11 cellular contexts compared by ENCODE assay signal in genomic region chr1:30876451-30877204, GRCh38. TPM values are rescaled to one million over a fixed set of nuclear protein-coding genes. Genes with fewer than 3 reads are reported as not detected.
A peak's percentile ranks its signal among the peaks of the same experiment; 100 is the strongest.
DNase-seq lines count a peak whose midpoint lies in the region; ATAC-seq, FAIRE-seq and TF ChIP-seq lines count a peak whose summit lies in the region.
"Had no signal": no experiment of that assay in that cellular context is flagged by ENCODE, and none has a peak within 500 bp of the region (broad histone marks: within the 10 kb centered on the region; RNA-seq: fewer than 3 reads in every experiment).

No MANE protein-coding gene starts in this region.

- ATAC-seq in gastroesophageal sphincter (no peak), HG02840 (IDR thresholded peaks at IDR 0.05; ENCODE audit: low FRiP score, unreplicated experiment) (no peak)

- no peaks in the 10 kb centered on the region for H3K27me3 Mint-ChIP-seq in astrocyte (ENCODE audit: low read depth, unreplicated experiment)

- H3K79me2 ChIP-seq in GM23248 (ENCODE audit: insufficient read depth) (no peaks in the 10 kb centered on the region), astrocyte (ENCODE audit: insufficient read depth, low read length) (peaks cover 10% of the 10 kb centered on the region)
- H3K79me2 ChIP-seq: hepatocyte, parathyroid adenoma had no signal

- no peak overlapping the region for H3K4me3 Mint-ChIP-seq in astrocyte (ENCODE audit: unreplicated experiment)

- no peaks in the 10 kb centered on the region for H3K9me3 ChIP-seq in GM23248 (ENCODE audit: low read depth)
- peaks cover 21% of the 10 kb centered on the region for H3K9me3 ChIP-seq in astrocyte (ENCODE audit: insufficient read depth, low read depth, low read length)
- peaks cover 0 to 14% (median 0%) of the 10 kb centered on the region in 3 donors for H3K9me3 ChIP-seq in gastroesophageal sphincter
- peaks cover 0 to 22% (median 0%) of the 10 kb centered on the region in 4 donors for H3K9me3 ChIP-seq in tibial nerve

- peaks cover 32% of the 10 kb centered on the region for H3K36me3 Mint-ChIP-seq in astrocyte (ENCODE audit: low read depth, unreplicated experiment)

- no peak for TF ChIP-seq CTCF in astrocyte (IDR thresholded peaks at IDR 0.05; ENCODE audit: insufficient read depth, low read depth, low read length)
- peak in 2 of 4 experiments; percentile 22 to 24 for TF ChIP-seq CTCF in gastroesophageal sphincter (IDR thresholded peaks at IDR 0.05)
- no peak for TF ChIP-seq CTCF in tibial nerve (IDR thresholded peaks at IDR 0.05)

- peaks cover 2% of the 10 kb centered on the region for H3K9me3 Mint-ChIP-seq in astrocyte (ENCODE audit: unreplicated experiment)

- H3K27me3 ChIP-seq in GM23248 (replicated peaks; ENCODE audit: insufficient read depth) = no peaks in the 10 kb centered on the region
- no peaks in the 10 kb centered on the region for H3K27me3 ChIP-seq in astrocyte (ENCODE audit: insufficient read depth, low read length)
- no peaks in the 10 kb centered on the region for H3K27me3 ChIP-seq in gastroesophageal sphincter
- H3K27me3 ChIP-seq in tibial nerve = no peaks in the 10 kb centered on the region
- H3K27me3 ChIP-seq: hepatocyte had no signal

- peak overlapping the region; percentile 18 for H3K27ac Mint-ChIP-seq in astrocyte (ENCODE audit: unreplicated experiment)

- peak overlapping the region; percentile 69; the same call in 1 of the 2 replicates for H3K27ac ChIP-seq in GM23248
- no peak overlapping the region for H3K27ac ChIP-seq in astrocyte (ENCODE audit: low read depth, low read length)
- H3K27ac ChIP-seq in gastroesophageal sphincter = peak overlapping the region in 3 of 4 donors; percentile 80 to 84 (median 84)
- H3K27ac ChIP-seq in tibial nerve = peak overlapping the region; percentile 69 to 91 (median 80)
- H3K27ac ChIP-seq: hepatocyte, parathyroid adenoma had no signal

- no peak for TF ChIP-seq POLR2A in gastroesophageal sphincter (IDR thresholded peaks at IDR 0.05)
- TF ChIP-seq POLR2A in tibial nerve (IDR thresholded peaks at IDR 0.05) = no peak

- in situ Hi-C loops in GM23248 (cut with MboI) = no loop called here

- peaks cover 19% of the 10 kb centered on the region for H3K4me1 Mint-ChIP-seq in astrocyte (ENCODE audit: low read depth, unreplicated experiment)

- 88 to 89% methylated on average over 21 to 25 of the region's 25 CpGs for WGBS in GM23248 (ENCODE audit: low coverage in 1 of 2, low lambda C conversion rate in 2 of 2, missing lambda C conversion rate in 2 of 2), 2 experiments
- 89 to 91% methylated on average over 1 to 4 of the region's 25 CpGs for WGBS in gastroesophageal sphincter (ENCODE audit: low coverage in 1 of 2), 2 donors
- 84 to 86% methylated on average over 13 to 24 of the region's 25 CpGs for WGBS in tibial nerve, 2 donors

- H3K4me1 ChIP-seq in GM23248 (ENCODE audit: insufficient read depth) (peaks cover 17% of the 10 kb centered on the region), astrocyte (ENCODE audit: insufficient read depth, low read length) (peaks cover 5% of the 10 kb centered on the region), gastroesophageal sphincter (peaks cover 0 to 57% (median 39%) of the 10 kb centered on the region in 3 donors), tibial nerve (peaks cover 0 to 46% (median 28%) of the 10 kb centered on the region in 4 donors)
- H3K4me1 ChIP-seq: parathyroid adenoma had no signal

- H3K36me3 ChIP-seq in GM23248 (ENCODE audit: low read depth) = peaks cover 23% of the 10 kb centered on the region; the same call in 1 of the 2 replicates
- H3K36me3 ChIP-seq in astrocyte (ENCODE audit: insufficient read depth, low read length) = peaks cover 13% of the 10 kb centered on the region
- peaks cover 0 to 52% of the 10 kb centered on the region in 2 donors for H3K36me3 ChIP-seq in gastroesophageal sphincter
- H3K36me3 ChIP-seq in tibial nerve = peaks cover 4 to 50% (median 4%) of the 10 kb centered on the region in 3 donors

- H2AFZ ChIP-seq in GM23248 = no peak overlapping the region
- H2AFZ ChIP-seq in astrocyte (ENCODE audit: low read depth, low read length) = no peak overlapping the region
- H2AFZ ChIP-seq: hepatocyte, parathyroid adenoma had no signal

- H3K4me2 ChIP-seq in GM23248 (ENCODE audit: unreplicated experiment) (peak overlapping the region; percentile 50), astrocyte (ENCODE audit: low read length) (no peak overlapping the region)
- H3K4me2 ChIP-seq: hepatocyte had no signal

- no peak for DNase-seq in GM23248
- no peak for DNase-seq in astrocyte (ENCODE audit: low read depth)
- no peak for DNase-seq in tibial nerve (ENCODE audit: low spot score in 2 of 2)
- no peak for DNase-seq in iPS-NIHi7 (ENCODE audit: extremely low spot score)
- DNase-seq in NCI-H1048 (lab: John Stamatoyannopoulos, UW) = no peak
- DNase-seq: stimulated activated CD4-positive, alpha-beta T cell treated with anti-CD3 and anti-CD28 coated beads, Interleukin-15, amount 100 ng/mL, for 24 hours had no signal

- TF ChIP-seq EP300 in gastroesophageal sphincter (IDR thresholded peaks at IDR 0.05) (no peak), tibial nerve (IDR thresholded peaks at IDR 0.05) (no peak)

- H3F3A ChIP-seq in GM23248 (ENCODE audit: insufficient read depth) = no peaks in the 10 kb centered on the region

- H3K9me2 ChIP-seq in GM23248 (ENCODE audit: insufficient read depth) = no peaks in the 10 kb centered on the region

- no peak for FAIRE-seq in astrocyte (lab: Jason Lieb, UNC)
- FAIRE-seq: GM12892 had no signal

- H3K4me3 ChIP-seq in GM23248 (no peak overlapping the region), astrocyte (ENCODE audit: insufficient read depth, low read depth, low read length) (no peak overlapping the region), gastroesophageal sphincter (no peak overlapping the region), tibial nerve (no peak overlapping the region)
- H3K4me3 ChIP-seq: hepatocyte had no signal

- no peaks in the 10 kb centered on the region for H4K20me1 ChIP-seq in GM23248 (ENCODE audit: insufficient read depth)
- peaks cover 49% of the 10 kb centered on the region for H4K20me1 ChIP-seq in astrocyte (ENCODE audit: insufficient read depth, low read length)

- H3K9ac ChIP-seq in GM23248 = peak overlapping the region; percentile 65; the same call in 1 of the 2 replicates
- H3K9ac ChIP-seq in astrocyte (ENCODE audit: low read length) = no peak overlapping the region
- H3K9ac ChIP-seq: parathyroid adenoma had no signal

RNA-seq across cellular contexts. Expression of gene SDC3, which starts 31.9 kb away (rescaled TPM):
- total RNA-seq in GM23248 (2014; rRNA removed; shearing (Covaris generic)) = 39.7 and 40.7 TPM in 2 replicates
- polyA plus RNA-seq in GM23248 (2016; fragmentation: Nextera tagmentation; extraction: Ambion mirVana) = 6.6 and 6.9 TPM in 2 replicates
- total RNA-seq in astrocyte = 113 and 135 TPM in 2 replicates
- total RNA-seq in gastroesophageal sphincter = 100 to 1,000 TPM in 1 of 4 donors, 10 to 100 TPM in 3; 45.1 to 112 (median 52.6) TPM
- total RNA-seq in tibial nerve = 10 to 100 TPM; 47.1 to 78.9 (median 64.2) TPM
